Comparison of ENCODE assay signal across 8 cellular contexts in the genomic region with DNA sequence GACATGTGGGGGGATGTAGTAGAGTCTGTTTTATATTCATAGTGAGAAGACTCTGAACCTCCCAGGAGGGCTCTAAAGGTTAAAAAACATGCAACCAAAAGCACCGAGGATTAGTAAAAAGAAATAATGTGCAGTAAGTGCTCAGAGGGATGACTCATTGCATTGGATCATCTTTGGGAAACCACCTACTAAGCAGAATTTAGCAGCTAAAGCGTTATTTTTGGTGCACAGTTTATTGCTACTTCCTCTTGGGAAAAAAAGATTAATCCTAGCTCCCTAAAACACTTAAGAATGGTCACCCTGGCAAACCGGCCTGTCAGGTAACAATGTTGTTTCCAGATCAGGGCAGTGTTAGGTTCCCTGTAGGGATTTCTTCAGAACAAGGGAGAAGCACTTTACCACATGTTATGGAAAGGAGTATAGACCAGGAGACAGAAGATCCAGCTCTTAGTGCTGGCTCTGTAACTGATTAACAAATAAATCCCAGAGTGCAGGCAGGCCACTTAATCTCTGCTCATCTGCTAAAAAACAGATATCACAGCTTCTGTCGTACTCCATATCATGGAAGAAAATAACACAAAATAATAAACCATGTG. TPM values are rescaled to one million over a fixed set of nuclear protein-coding genes. Genes with fewer than 3 reads are reported as not detected.
A peak's percentile ranks its signal among the peaks of the same experiment; 100 is the strongest.
DNase-seq lines count a peak whose midpoint lies in the region; ATAC-seq, FAIRE-seq and TF ChIP-seq lines count a peak whose summit lies in the region.

No MANE protein-coding gene starts in this region.

- FAIRE-seq in H1 (lab: Jason Lieb, UNC), result peak; percentile 7

- TF ChIP-seq EP300 in H1 (IDR thresholded peaks at IDR 0.05; ENCODE audit: borderline replicate concordance in 1 of 2, low read depth in 2 of 2, low read length in 2 of 2), result no peak

- H3K27me3 Mint-ChIP-seq in neural progenitor cell (ENCODE audit: insufficient read depth, low read depth), result no peaks in the 10 kb centered on the region
- H3K27me3 Mint-ChIP-seq in progenitor cell of endocrine pancreas, result peaks cover 18% of the 10 kb centered on the region

- no peak overlapping the region for H4K8ac ChIP-seq in H1 (ENCODE audit: extremely low read depth, insufficient read depth, low read length)

- H3K4ac ChIP-seq in H1 (replicated peaks; ENCODE audit: insufficient read length, low read depth, low read length), result no peak overlapping the region

- no peak overlapping the region for H3K4me3 ChIP-seq in H1 (ENCODE audit: extremely low read depth in 1 of 4, insufficient read depth in 2 of 4, low read depth in 3 of 4, low read length in 4 of 4)
- no peak overlapping the region for H3K4me3 ChIP-seq in neural progenitor cell

- H3K4me1 ChIP-seq in H1 (replicated peaks in 1 of 4; ENCODE audit: control insufficient read depth in 3 of 4, insufficient read depth in 4 of 4, low read length in 3 of 4), result peaks cover 0 to 4% (median 2%) of the 10 kb centered on the region in 4 experiments; a peak in 4 of 7 replicates
- no peaks in the 10 kb centered on the region for H3K4me1 ChIP-seq in neural progenitor cell

- H2BK5ac ChIP-seq in H1 (ENCODE audit: low read depth, low read length), result no peak overlapping the region

- no peak overlapping the region for H2AK5ac ChIP-seq in H1 (ENCODE audit: low read depth, low read length)

- H3K27ac ChIP-seq in H1 (ENCODE audit: low read depth, low read length), result no peak overlapping the region
- no peak overlapping the region for H3K27ac ChIP-seq in neural progenitor cell

- no peak overlapping the region for H3K9ac ChIP-seq in H1 (replicated peaks in 1 of 4; ENCODE audit: extremely low read depth in 1 of 4, low read depth in 3 of 4, low read length in 3 of 4)
- H3K9ac ChIP-seq in neural progenitor cell, result no peak overlapping the region

- no peaks in the 10 kb centered on the region for H3K79me1 ChIP-seq in H1 (ENCODE audit: low read depth, low read length)

- H4K91ac ChIP-seq in H1 (replicated peaks; ENCODE audit: insufficient read length, low read length), result no peak overlapping the region

- no peaks in the 10 kb centered on the region for H3F3A ChIP-seq in neural progenitor cell (ENCODE audit: low read depth)

- no peak for TF ChIP-seq CTCF in H1 (IDR thresholded peaks at IDR 0.05; ENCODE audit: control extremely low read depth in 1 of 3, insufficient read depth in 1 of 3, low read depth in 1 of 3, low read length in 3 of 3)
- no peak for TF ChIP-seq CTCF in neural progenitor cell (IDR thresholded peaks at IDR 0.05)
- TF ChIP-seq CTCF in progenitor cell of endocrine pancreas (IDR thresholded peaks at IDR 0.05; ENCODE audit: unreplicated experiment), result no peak

- CTCF ChIA-PET in H1 (lab: Charles Lee; ENCODE audit: partially characterized antibody), result interaction anchor here (0.9 to 1.0 kb wide), 2 partner anchors 12 to 27 kb away, joined by 3 read pairs; no protein-coding TSS in a partner anchor

- H3K9me3 Mint-ChIP-seq in neural progenitor cell (no peaks in the 10 kb centered on the region), progenitor cell of endocrine pancreas (ENCODE audit: low read depth) (peaks cover 3% of the 10 kb centered on the region)

- H2BK12ac ChIP-seq in H1 (ENCODE audit: low read depth, low read length), result no peak overlapping the region

- H2BK20ac ChIP-seq in H1 (ENCODE audit: low read length), result no peak overlapping the region

- H3K27ac Mint-ChIP-seq in neural progenitor cell (peak overlapping the region; percentile 78), progenitor cell of endocrine pancreas (no peak overlapping the region)

- no peak for TF ChIP-seq RAD21 in H1 (IDR thresholded peaks at IDR 0.05 in 1 of 2, conservative IDR thresholded peaks at IDR 0.05 in 1 of 2; ENCODE audit: low read depth in 2 of 2, low read length in 2 of 2)

- peak; percentile 37 for ATAC-seq in GM18502 (IDR thresholded peaks at IDR 0.05; ENCODE audit: poor library complexity, unreplicated experiment)
- peak; percentile 24 for ATAC-seq in HG02763 (IDR thresholded peaks at IDR 0.05; ENCODE audit: unreplicated experiment)

- H3K79me2 ChIP-seq in H1 (ENCODE audit: control insufficient read depth in 1 of 2, insufficient read depth in 2 of 2, low read length in 2 of 2), result no peaks in the 10 kb centered on the region
- H3K79me2 ChIP-seq in neural progenitor cell (ENCODE audit: low read depth), result no peaks in the 10 kb centered on the region

- no peaks in the 10 kb centered on the region for H3K9me3 ChIP-seq in H1 (ENCODE audit: insufficient read depth in 2 of 2, low read depth in 1 of 2, low read length in 1 of 2)
- H3K9me3 ChIP-seq in neural progenitor cell (ENCODE audit: low read depth), result no peaks in the 10 kb centered on the region

- no peaks in the 10 kb centered on the region for H3K23me2 ChIP-seq in H1 (ENCODE audit: low read depth, low read length)

- peaks cover 13% of the 10 kb centered on the region for H3K36me3 Mint-ChIP-seq in neural progenitor cell
- no peaks in the 10 kb centered on the region for H3K36me3 Mint-ChIP-seq in progenitor cell of endocrine pancreas (ENCODE audit: insufficient read depth)

- H2BK15ac ChIP-seq in H1 (ENCODE audit: low read length), result no peak overlapping the region

- no peaks in the 10 kb centered on the region for H4K20me1 ChIP-seq in H1 (replicated peaks in 1 of 2; ENCODE audit: control insufficient read depth in 1 of 2, insufficient read depth in 2 of 2, low read length in 2 of 2)
- no peaks in the 10 kb centered on the region for H4K20me1 ChIP-seq in neural progenitor cell (ENCODE audit: low read depth)

- peaks cover 27% of the 10 kb centered on the region for H3K4me1 Mint-ChIP-seq in neural progenitor cell
- H3K4me1 Mint-ChIP-seq in progenitor cell of endocrine pancreas (ENCODE audit: low read depth), result peaks cover 12% of the 10 kb centered on the region

- no peak overlapping the region for H3K14ac ChIP-seq in H1 (ENCODE audit: insufficient read length)

- WGBS in H1 (ENCODE audit: extremely low coverage in 1 of 2, insufficient coverage in 1 of 2, insufficient read length in 1 of 2, insufficient replicate concordance in 2 of 2, low coverage in 1 of 2, low lambda C conversion rate in 2 of 2, missing lambda C conversion rate in 1 of 2), 2 experiments, result 82% methylated on average over 4 of the region's 4 CpGs; no CpG with 5 or more reads in 1 of the 2 experiments

- no peak overlapping the region for H3K56ac ChIP-seq in H1 (replicated peaks; ENCODE audit: insufficient read length, low read depth, low read length)

- no peak overlapping the region for H2BK120ac ChIP-seq in H1 (replicated peaks; ENCODE audit: low read depth, low read length)

- no peaks in the 10 kb centered on the region for H3K36me3 ChIP-seq in H1 (ENCODE audit: control insufficient read depth in 2 of 4, insufficient read depth in 4 of 4, low read length in 3 of 4)
- no peaks in the 10 kb centered on the region for H3K36me3 ChIP-seq in neural progenitor cell

- DNase-seq in RKO (ENCODE audit: low spot score) (peak; percentile 89), H1 (ENCODE audit: low read depth in 1 of 2, low spot score in 2 of 2) (no peak), neural progenitor cell (ENCODE audit: low spot score) (no peak), progenitor cell of endocrine pancreas (ENCODE audit: low spot score, unreplicated experiment) (no peak), NCI-H345 treated with DMSO at 0.1 percent for 48 hours (lab: John Stamatoyannopoulos, UW; ENCODE audit: unreplicated experiment) (no peak)
- no peak for DNase-seq in NK-92 treated with Interleukin-12 subunit alpha and Interleukin-12 subunit beta, amount 100 ng/mL, for 24 hours (lab: John Stamatoyannopoulos, UW)

- H2AFZ ChIP-seq in H1 (ENCODE audit: low read length) (no peak overlapping the region), neural progenitor cell (replicated peaks) (no peak overlapping the region)

- POLR2A ChIA-PET in H1 (lab: Charles Lee; ENCODE audit: partially characterized antibody), result no interaction called here

- no peak overlapping the region for H3K23ac ChIP-seq in H1 (ENCODE audit: insufficient read length)

- H3K18ac ChIP-seq in H1 (ENCODE audit: extremely low read depth, low read length), result no peak overlapping the region

- H3K27me3 ChIP-seq in H1 (replicated peaks in 1 of 4; ENCODE audit: control insufficient read depth in 3 of 4, extremely low read depth in 1 of 4, insufficient read depth in 3 of 4, low read length in 3 of 4), result no peaks in the 10 kb centered on the region
- no peaks in the 10 kb centered on the region for H3K27me3 ChIP-seq in neural progenitor cell

- H3K4me3 Mint-ChIP-seq in neural progenitor cell, result no peak overlapping the region
- H3K4me3 Mint-ChIP-seq in progenitor cell of endocrine pancreas (ENCODE audit: low read depth), result no peak overlapping the region

- no peak for TF ChIP-seq POLR2A in H1 (IDR thresholded peaks at IDR 0.05; ENCODE audit: control extremely low read depth in 1 of 2, low read depth in 2 of 2, low read length in 2 of 2)

- no peak overlapping the region for H4K5ac ChIP-seq in H1 (ENCODE audit: insufficient read length, low read depth, low read length)

- H3K4me2 ChIP-seq in H1 (ENCODE audit: insufficient read depth in 1 of 2, low read depth in 2 of 2, low read length in 2 of 2) (no peak overlapping the region), neural progenitor cell (no peak overlapping the region)

TF ChIP-seq in H1, 55 proteins besides CTCF, POLR2A, EP300 and RAD21 (continues in another document):
- TF ChIP-seq POLR2AphosphoS5 (IDR thresholded peaks at IDR 0.05; ENCODE audit: low read depth, low read length) (no peak), NRF1 (IDR thresholded peaks at IDR 0.05; ENCODE audit: low read depth, low read length) (no peak), KDM1A (IDR thresholded peaks at IDR 0.05; ENCODE audit: borderline replicate concordance, low read length) (no peak), TCF12 (IDR thresholded peaks at IDR 0.05; ENCODE audit: low read depth, low read length) (no peak), GTF2F1 (IDR thresholded peaks at IDR 0.05; ENCODE audit: borderline replicate concordance, low read depth, low read length) (no peak), YY1 (IDR thresholded peaks at IDR 0.05; ENCODE audit: low read depth, low read length) (no peak), CBX8 (IDR thresholded peaks at IDR 0.05; ENCODE audit: borderline replicate concordance, low read depth, low read length) (no peak), CBX5 (IDR thresholded peaks at IDR 0.05; ENCODE audit: low read depth, low read length) (no peak), TEAD4 (IDR thresholded peaks at IDR 0.05; ENCODE audit: low read depth, low read length) (no peak)

RNA-seq across cellular contexts. Expression of a gene that starts 44.8 kb away (rescaled TPM):
- 38.0 and 39.0 TPM in 2 replicates for total RNA-seq in H1 (2021; fragmentation: NEBNext Ultra II Directional; extraction: Animal tissue kit (Norgen Biotek cat#: 25700))
- polyA plus RNA-seq in H1 (2011; rRNA removed), result 9.0 and 21.7 TPM in 2 replicates
- polyA plus RNA-seq in H1 (2011; cell fraction: cytosol; rRNA removed), result 21.6 TPM
- 19.3 TPM for polyA plus RNA-seq in H1 (2011; cell fraction: nucleus; rRNA removed)
- polyA plus RNA-seq in H1 (2012, experiment 1 of 2), result 20.5 to 36.1 TPM (median 21.9 TPM) in 4 replicates
- 5.1 TPM for polyA plus RNA-seq in H1 (2012, experiment 2 of 2)
- 94.1 TPM for polyA plus RNA-seq in H1 (2013, experiment 1 of 2)
- 93.3 TPM for polyA plus RNA-seq in H1 (2013, experiment 2 of 2)
- polyA minus RNA-seq in H1 (2011; rRNA and poly(A)+ RNA removed), result 11.2 and 43.1 TPM in 2 replicates
- polyA minus RNA-seq in H1 (2011; cell fraction: cytosol; rRNA and poly(A)+ RNA removed), result 14.6 TPM
- 25.2 TPM for polyA minus RNA-seq in H1 (2011; cell fraction: nucleus; rRNA and poly(A)+ RNA removed)
- total RNA-seq in neural progenitor cell (ENCODE audit: low replicate concordance) (47.5 and 69.9 TPM in 2 replicates), progenitor cell of endocrine pancreas (37.8 and 38.9 TPM in 2 replicates)
